ENCODE assay signal across 13 cellular contexts in the genomic region with DNA sequence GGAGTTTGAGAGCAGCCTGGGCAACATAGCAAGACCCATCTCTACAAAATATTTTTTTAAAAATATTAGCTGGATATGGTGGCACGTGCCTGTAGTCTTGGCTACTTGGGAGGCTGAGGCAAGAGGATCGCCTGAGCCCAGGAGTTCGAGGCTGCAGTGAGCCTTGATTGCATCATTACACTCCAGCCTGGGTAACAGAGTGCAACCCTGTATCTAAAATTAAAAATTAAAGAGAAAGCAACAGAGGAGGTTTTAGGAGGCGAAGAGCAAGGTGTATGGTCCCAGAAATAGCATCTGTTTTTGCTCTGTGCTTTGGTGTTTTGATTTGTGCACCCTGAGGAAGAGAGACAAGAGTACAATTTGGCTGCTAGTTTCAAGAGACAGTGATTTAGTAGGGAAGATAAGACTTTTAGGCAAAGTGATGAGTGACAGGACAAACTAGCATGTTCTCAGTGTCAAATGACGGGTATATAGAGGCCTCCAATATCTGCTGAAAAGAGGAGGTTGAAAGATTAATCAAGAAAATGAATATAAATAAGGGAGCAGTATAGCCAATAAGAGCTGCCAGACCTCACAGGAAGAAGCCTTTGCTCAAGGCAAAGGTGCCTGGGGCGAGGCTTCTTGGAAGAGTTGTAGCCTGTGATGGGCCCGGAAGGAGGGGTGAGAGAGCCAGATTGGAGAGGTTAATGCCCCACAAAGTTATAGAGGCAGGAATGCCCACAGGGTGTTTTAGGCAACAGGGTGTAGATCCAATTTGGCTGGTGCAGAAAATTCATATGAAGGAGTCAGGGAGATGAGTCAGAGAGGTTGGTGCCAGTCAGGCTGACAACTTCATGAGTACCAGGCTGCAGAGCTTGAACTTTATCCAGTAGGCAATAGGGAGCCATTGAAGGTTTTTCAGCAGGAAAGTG. TPM values are rescaled to one million over a fixed set of nuclear protein-coding genes. Genes with fewer than 3 reads are reported as not detected.
DNase-seq lines count a peak whose midpoint lies in the region; ATAC-seq and TF ChIP-seq lines count a peak whose summit lies in the region.
"Had no signal": no experiment of that assay in that cellular context is flagged by ENCODE, and none has a peak within 500 bp of the region (broad histone marks: within the 10 kb centered on the region; RNA-seq: fewer than 3 reads in every experiment).

No MANE protein-coding gene starts in this region.

- peaks cover 0 to 75% (median 53%) of the 10 kb centered on the region in 12 donors for H3K4me1 ChIP-seq in heart left ventricle

- ATAC-seq in heart left ventricle (peak in 2 of 4 donors; percentile 44 to 47), Right ventricle myocardium inferior (no peak)

- H3K27me3 Mint-ChIP-seq in nephron (ENCODE audit: low read depth) (peaks cover 8% of the 10 kb centered on the region), endothelial cell (ENCODE audit: unreplicated experiment) (peaks cover 2% of the 10 kb centered on the region)

- TF ChIP-seq CTCF in heart left ventricle (IDR thresholded peaks at IDR 0.05), result no peak
- no peak for TF ChIP-seq CTCF in nephron (IDR thresholded peaks at IDR 0.05; ENCODE audit: unreplicated experiment in 3 of 3)
- TF ChIP-seq CTCF in endothelial cell (IDR thresholded peaks at IDR 0.05; ENCODE audit: unreplicated experiment), result no peak

- TF ChIP-seq POLR2A in heart left ventricle (IDR thresholded peaks at IDR 0.05), result no peak

- H3K4me3 Mint-ChIP-seq in nephron (no peak overlapping the region), endothelial cell (ENCODE audit: unreplicated experiment) (no peak overlapping the region)
- H3K4me3 Mint-ChIP-seq: immature natural killer cell had no signal

- no peak overlapping the region for H3K4me3 ChIP-seq in heart left ventricle

- intact Hi-C loops in heart left ventricle (cut with DNase I) (no loop called here), Right ventricle myocardium inferior (cut with DNase I) (no loop called here)

- H3K36me3 Mint-ChIP-seq in nephron (ENCODE audit: low read depth), result no peaks in the 10 kb centered on the region
- H3K36me3 Mint-ChIP-seq in endothelial cell (ENCODE audit: low read depth, unreplicated experiment), result no peaks in the 10 kb centered on the region
- H3K36me3 Mint-ChIP-seq: immature natural killer cell had no signal

- no peaks in the 10 kb centered on the region for H3K27me3 ChIP-seq in heart left ventricle

- DNase-seq in heart left ventricle (peak in 1 of 5 donors; percentile 45), Right ventricle myocardium inferior (ENCODE audit: missing footprints) (no peak), epithelial cell of prostate (ENCODE audit: low read depth, low spot score) (peak; percentile 36), endothelial cell (ENCODE audit: low spot score) (no peak), COLO668 (lab: John Stamatoyannopoulos, UW; ENCODE audit: unreplicated experiment) (no peak), 8988T (no peak)
- DNase-seq in central memory CD4-positive, alpha-beta T cell, result no peak
- DNase-seq: activated gamma-delta T cell treated with Interleukin-2 at 50 U/mL for 16 hours, cerebellar nuclear complex, immature natural killer cell, NCI-H2227 treated with DMSO at 0.1 percent for 48 hours, T-helper 2 cell had no signal

- H3K4me1 Mint-ChIP-seq in nephron, result peaks cover 50% of the 10 kb centered on the region
- H3K4me1 Mint-ChIP-seq in endothelial cell (ENCODE audit: unreplicated experiment), result no peaks in the 10 kb centered on the region
- H3K4me1 Mint-ChIP-seq: immature natural killer cell had no signal

- H3K36me3 ChIP-seq in heart left ventricle, result peaks cover 0 to 5% (median 0%) of the 10 kb centered on the region in 9 donors

- H3K27ac Mint-ChIP-seq in nephron, result peak overlapping the region; percentile 1 to 76 (median 70)
- H3K27ac Mint-ChIP-seq in endothelial cell (ENCODE audit: unreplicated experiment), result no peak overlapping the region
- H3K27ac Mint-ChIP-seq: immature natural killer cell had no signal

- no peaks in the 10 kb centered on the region for H3K9me3 Mint-ChIP-seq in nephron
- no peaks in the 10 kb centered on the region for H3K9me3 Mint-ChIP-seq in endothelial cell (ENCODE audit: unreplicated experiment)
- H3K9me3 Mint-ChIP-seq: immature natural killer cell had no signal

- H3K9me3 ChIP-seq in heart left ventricle, result no peaks in the 10 kb centered on the region

- WGBS in heart left ventricle, 4 donors, result 69 to 73% (median 72%) methylated on average over 7 of the region's 7 CpGs

- peak overlapping the region in 10 of 12 donors; percentile 72 to 91 (median 85) for H3K27ac ChIP-seq in heart left ventricle
- no peak overlapping the region for H3K27ac ChIP-seq in epithelial cell of prostate

RNA-seq across cellular contexts. Expression of gene HLF, which starts 11.4 kb away (rescaled TPM):
- total RNA-seq in heart left ventricle (10 to 100 TPM in 7 of 9 donors, 1 to 10 TPM in 2; 7.5 to 46.3 (median 28.7) TPM), Right ventricle myocardium inferior (35.7 TPM), endothelial cell (ENCODE audit: unreplicated experiment) (not detected)
- 1 to 10 TPM; 5.3 to 6.9 TPM for polyA plus RNA-seq in heart left ventricle
- polyA plus RNA-seq: immature natural killer cell had no signal
